In genomic region chr14:24437020-24437735, GRCh38 we compare ENCODE assay signal across 9 cellular contexts. TPM values are rescaled to one million over a fixed set of nuclear protein-coding genes. Genes with fewer than 3 reads are reported as not detected.
A peak's percentile ranks its signal among the peaks of the same experiment; 100 is the strongest.
DNase-seq lines count a peak whose midpoint lies in the region; ATAC-seq and TF ChIP-seq lines count a peak whose summit lies in the region.
"Had no signal": no experiment of that assay in that cellular context is flagged by ENCODE, and none has a peak within 500 bp of the region (broad histone marks: within the 10 kb centered on the region; RNA-seq: fewer than 3 reads in every experiment).

No MANE protein-coding gene starts in this region.

- H3K27ac ChIP-seq in left lung (peak overlapping the region; percentile 46 to 69), tibial nerve (peak overlapping the region in 3 of 4 donors; percentile 54 to 74 (median 66)), SK-N-SH (ENCODE audit: low read depth in 2 of 2, low read length in 1 of 2) (no peak overlapping the region; a peak in 1 of 4 replicates)
- H3K27ac ChIP-seq: brain microvascular endothelial cell had no signal

- H4K20me1 ChIP-seq in SK-N-SH (ENCODE audit: insufficient read depth) = peaks cover 12% of the 10 kb centered on the region

- H3K36me3 Mint-ChIP-seq in activated naive CD4-positive, alpha-beta T cell treated with anti-CD3 and anti-CD28 coated beads, Interleukin-2, amount 50 U/mL, for 24 hours = peaks cover 12% of the 10 kb centered on the region
- peaks cover 78% of the 10 kb centered on the region for H3K36me3 Mint-ChIP-seq in activated CD4-positive, alpha-beta memory T cell treated with anti-CD3 and anti-CD28 coated beads, Interleukin-2, amount 10 ng/mL, durations not matched to agents 7 days and 5 days (ENCODE audit: low read depth)

- peak overlapping the region; percentile 68 for H3K27ac Mint-ChIP-seq in activated naive CD4-positive, alpha-beta T cell treated with anti-CD3 and anti-CD28 coated beads, Interleukin-2, amount 50 U/mL, for 24 hours
- peak overlapping the region; percentile 79 for H3K27ac Mint-ChIP-seq in activated CD4-positive, alpha-beta memory T cell treated with anti-CD3 and anti-CD28 coated beads, Interleukin-2, amount 10 ng/mL, durations not matched to agents 7 days and 5 days

- TF ChIP-seq CTCF in left lung (IDR thresholded peaks at IDR 0.05) (peak in 1 of 2 donors; percentile 14), tibial nerve (IDR thresholded peaks at IDR 0.05) (peak in 1 of 5 experiments; percentile 3), SK-N-SH (IDR thresholded peaks at IDR 0.05) (no peak; the same call in 1 of the 2 replicates)

- CTCF ChIA-PET in activated CD4-positive, alpha-beta memory T cell treated with anti-CD3 and anti-CD28 coated beads, Interleukin-2, amount 10 ng/mL, durations not matched to agents 7 days and 5 days (lab: Charles Lee) = interaction anchor here (0.5 to 10.2 kb wide), 21 partner anchors 14 to 256 kb away, joined by 3 to 169 read pairs (median 6); partner anchors contain the start of genes ADCY4, CIDEB, LTB4R2 and MDP1
- CTCF ChIA-PET in SK-N-SH (lab: Yijun Ruan, JAX) = interaction anchor here (0.7 to 16.4 kb wide), 37 partner anchors 9 to 358 kb away, joined by 3 to 445 read pairs (median 8); partner anchors contain the start of genes ADCY4, CIDEB, DHRS1 and LTB4R

- H3K9me3 Mint-ChIP-seq in activated naive CD4-positive, alpha-beta T cell treated with anti-CD3 and anti-CD28 coated beads, Interleukin-2, amount 50 U/mL, for 24 hours = no peaks in the 10 kb centered on the region
- H3K9me3 Mint-ChIP-seq in activated CD4-positive, alpha-beta memory T cell treated with anti-CD3 and anti-CD28 coated beads, Interleukin-2, amount 10 ng/mL, durations not matched to agents 7 days and 5 days = no peaks in the 10 kb centered on the region

- 72 to 74% methylated on average over 11 to 12 of the region's 12 CpGs for WGBS in tibial nerve, 2 donors
- WGBS in SK-N-SH (ENCODE audit: low lambda C conversion rate) = 59% methylated on average over 5 of the region's 12 CpGs

- H3K9me3 ChIP-seq in left lung = no peaks in the 10 kb centered on the region
- H3K9me3 ChIP-seq in tibial nerve = no peaks in the 10 kb centered on the region
- no peaks in the 10 kb centered on the region for H3K9me3 ChIP-seq in SK-N-SH

- no peaks in the 10 kb centered on the region for H3K9me2 ChIP-seq in SK-N-SH

- H3K4me3 ChIP-seq in left lung = no peak overlapping the region
- H3K4me3 ChIP-seq in tibial nerve = no peak overlapping the region
- peak overlapping the region in 1 of 2 experiments; percentile 21; a peak in 1 of 4 replicates for H3K4me3 ChIP-seq in SK-N-SH (ENCODE audit: low read depth in 2 of 2, low read length in 1 of 2)

- no peak overlapping the region for H3K4me2 ChIP-seq in SK-N-SH

- H3K36me3 ChIP-seq in left lung (peaks cover 0 to 83% of the 10 kb centered on the region in 2 donors), tibial nerve (peaks cover 0 to 85% (median 27%) of the 10 kb centered on the region in 3 donors), SK-N-SH (replicated peaks in 1 of 2; ENCODE audit: control insufficient read depth in 1 of 2, insufficient read depth in 2 of 2, low read length in 1 of 2) (peaks cover 47 to 76% of the 10 kb centered on the region in 2 experiments)

- TF ChIP-seq RAD21 in SK-N-SH (IDR thresholded peaks at IDR 0.05; ENCODE audit: low read length) = no peak

- no peak for TF ChIP-seq POLR2A in tibial nerve (IDR thresholded peaks at IDR 0.05)

- peaks cover 31% of the 10 kb centered on the region for H3F3A ChIP-seq in SK-N-SH (replicated peaks; ENCODE audit: insufficient read depth)

- no peak overlapping the region for H3K9ac ChIP-seq in SK-N-SH

- H3K4me1 Mint-ChIP-seq in activated naive CD4-positive, alpha-beta T cell treated with anti-CD3 and anti-CD28 coated beads, Interleukin-2, amount 50 U/mL, for 24 hours = peaks cover 61% of the 10 kb centered on the region
- H3K4me1 Mint-ChIP-seq in activated CD4-positive, alpha-beta memory T cell treated with anti-CD3 and anti-CD28 coated beads, Interleukin-2, amount 10 ng/mL, durations not matched to agents 7 days and 5 days = peaks cover 70% of the 10 kb centered on the region

- intact Hi-C loops in left lung (cut with DNase I) = loop anchor here in 1 of 2 donors (10.0 kb wide), 1 partner anchor 102 kb away; the partner anchor contains the start of genes ADCY4 and RIPK3

- no peak overlapping the region for H2AFZ ChIP-seq in SK-N-SH (ENCODE audit: low read depth)

- ATAC-seq in left lung = no peak

- H3K27me3 ChIP-seq in left lung (no peaks in the 10 kb centered on the region), tibial nerve (no peaks in the 10 kb centered on the region), SK-N-SH (ENCODE audit: insufficient read depth) (no peaks in the 10 kb centered on the region)
- H3K27me3 ChIP-seq: brain microvascular endothelial cell had no signal

- H3K4me3 Mint-ChIP-seq in activated naive CD4-positive, alpha-beta T cell treated with anti-CD3 and anti-CD28 coated beads, Interleukin-2, amount 50 U/mL, for 24 hours = peak overlapping the region; percentile 62
- no peak overlapping the region for H3K4me3 Mint-ChIP-seq in activated CD4-positive, alpha-beta memory T cell treated with anti-CD3 and anti-CD28 coated beads, Interleukin-2, amount 10 ng/mL, durations not matched to agents 7 days and 5 days

- H3K4me1 ChIP-seq in left lung = peaks cover 17 to 67% of the 10 kb centered on the region in 2 donors
- H3K4me1 ChIP-seq in tibial nerve = peaks cover 0 to 77% (median 35%) of the 10 kb centered on the region in 4 donors
- H3K4me1 ChIP-seq in SK-N-SH (ENCODE audit: control insufficient read depth in 1 of 2, insufficient read depth in 2 of 2, low read depth in 1 of 2, low read length in 1 of 2) = peaks cover 5 to 18% of the 10 kb centered on the region in 2 experiments; a peak in 2 of 4 replicates

- H3K79me2 ChIP-seq in SK-N-SH (ENCODE audit: insufficient read depth) = peaks cover 33% of the 10 kb centered on the region

- POLR2A ChIA-PET in activated CD4-positive, alpha-beta memory T cell treated with anti-CD3 and anti-CD28 coated beads, Interleukin-2, amount 10 ng/mL, durations not matched to agents 7 days and 5 days (lab: Charles Lee) = interaction anchor here (0.8 to 10.0 kb wide), 12 partner anchors 46 to 322 kb away, joined by 3 to 221 read pairs (median 4); partner anchors contain the start of genes ADCY4, DCAF11, IRF9 and NRL
- POLR2A ChIA-PET in SK-N-SH (lab: Yijun Ruan, JAX) = interaction anchor here (0.6 to 2.2 kb wide), 7 partner anchors 71 to 221 kb away, joined by 3 to 14 read pairs (median 4); partner anchors contain the start of genes CIDEB, MDP1 and TINF2

- no peak for DNase-seq in activated naive CD4-positive, alpha-beta T cell (lab: John Stamatoyannopoulos, UW)
- DNase-seq in activated CD4-positive, alpha-beta memory T cell treated with anti-CD3 and anti-CD28 coated beads, Interleukin-2, amount 10 ng/mL, durations not matched to agents 7 days and 5 days = no peak
- DNase-seq in left lung (no peak), tibial nerve (ENCODE audit: low spot score in 2 of 2) (no peak), H4 (ENCODE audit: low spot score) (no peak), cortex of kidney (lab: John Stamatoyannopoulos, UW) (no peak), SK-N-SH (no peak)

- H3K27me3 Mint-ChIP-seq in activated naive CD4-positive, alpha-beta T cell treated with anti-CD3 and anti-CD28 coated beads, Interleukin-2, amount 50 U/mL, for 24 hours = no peaks in the 10 kb centered on the region
- no peaks in the 10 kb centered on the region for H3K27me3 Mint-ChIP-seq in activated CD4-positive, alpha-beta memory T cell treated with anti-CD3 and anti-CD28 coated beads, Interleukin-2, amount 10 ng/mL, durations not matched to agents 7 days and 5 days

- TF ChIP-seq EP300 in tibial nerve (IDR thresholded peaks at IDR 0.05) (no peak), SK-N-SH (IDR thresholded peaks at IDR 0.05; ENCODE audit: borderline replicate concordance in 1 of 2, low read depth in 1 of 2, low read length in 1 of 2) (no peak)

TF ChIP-seq in SK-N-SH, 30 proteins besides CTCF, POLR2A, EP300 and RAD21 (continues in another document):
- TF ChIP-seq SIN3A (IDR thresholded peaks at IDR 0.05; ENCODE audit: borderline replicate concordance, low read depth, low read length) (no peak), TEAD4 (IDR thresholded peaks at IDR 0.05; ENCODE audit: borderline replicate concordance, insufficient read depth) (no peak), JUND (IDR thresholded peaks at IDR 0.05) (no peak), GABPA (IDR thresholded peaks at IDR 0.05; ENCODE audit: low read depth) (no peak)

RNA-seq across cellular contexts. Expression of gene SDR39U1, which starts 5.4 kb away (rescaled TPM):
- total RNA-seq in activated CD4-positive, alpha-beta memory T cell treated with anti-CD3 and anti-CD28 coated beads, Interleukin-2, amount 10 ng/mL, durations not matched to agents 7 days and 5 days = 10 to 100 TPM; 38.5 to 41.6 TPM
- total RNA-seq in left lung = 10 to 100 TPM; 32.7 to 40.7 TPM
- 10 to 100 TPM; 37.9 to 64.9 (median 60.8) TPM for total RNA-seq in tibial nerve
- 8.6 and 11.3 TPM in 2 replicates for total RNA-seq in H4 (2014; rRNA removed; shearing (Covaris generic))
- 81.8 and 88.4 TPM in 2 replicates for polyA plus RNA-seq in SK-N-SH (2012; rRNA removed)
- 41.3 and 52.9 TPM in 2 replicates for polyA plus RNA-seq in SK-N-SH (2012; cell fraction: cytosol; rRNA removed)
- polyA plus RNA-seq in SK-N-SH (2012; cell fraction: nucleus; rRNA removed) = 292 and 320 TPM in 2 replicates

RNA-seq across cellular contexts. Expression of gene KHNYN, which starts 7.4 kb away (rescaled TPM):
- 10 to 100 TPM; 96.0 to 99.5 TPM for total RNA-seq in activated CD4-positive, alpha-beta memory T cell treated with anti-CD3 and anti-CD28 coated beads, Interleukin-2, amount 10 ng/mL, durations not matched to agents 7 days and 5 days
- total RNA-seq in left lung (10 to 100 TPM; 48.0 to 49.3 TPM), tibial nerve (100 to 1,000 TPM in 1 of 4 donors, 10 to 100 TPM in 3; 66.8 to 106 (median 84.5) TPM)
- 12.8 and 15.0 TPM in 2 replicates for total RNA-seq in H4 (2014; rRNA removed; shearing (Covaris generic))
- 18.3 and 21.8 TPM in 2 replicates for polyA plus RNA-seq in SK-N-SH (2012; rRNA removed)
- 9.9 and 13.6 TPM in 2 replicates for polyA plus RNA-seq in SK-N-SH (2012; cell fraction: cytosol; rRNA removed)
- 43.9 and 56.3 TPM in 2 replicates for polyA plus RNA-seq in SK-N-SH (2012; cell fraction: nucleus; rRNA removed)

RNA-seq across cellular contexts. Expression of gene CBLN3, which starts 7.7 kb away (rescaled TPM):
- 1 to 10 TPM; 8.6 to 9.5 TPM for total RNA-seq in activated CD4-positive, alpha-beta memory T cell treated with anti-CD3 and anti-CD28 coated beads, Interleukin-2, amount 10 ng/mL, durations not matched to agents 7 days and 5 days
- total RNA-seq in left lung (1 to 10 TPM; 5.9 to 6.4 TPM), tibial nerve (1 to 10 TPM; 2.1 to 6.9 (median 5.1) TPM)
- 0.08 and 0.29 TPM in 2 replicates for total RNA-seq in H4 (2014; rRNA removed; shearing (Covaris generic))
- polyA plus RNA-seq in SK-N-SH (2012; rRNA removed) = 1.8 TPM in 2 replicates
- polyA plus RNA-seq in SK-N-SH (2012; cell fraction: cytosol; rRNA removed) = 0.92 and 0.93 TPM in 2 replicates
- polyA plus RNA-seq in SK-N-SH (2012; cell fraction: nucleus; rRNA removed) = 12.6 and 14.2 TPM in 2 replicates

RNA-seq across cellular contexts. Expression of gene NYNRIN, which starts 38.4 kb away (rescaled TPM):
- total RNA-seq in activated CD4-positive, alpha-beta memory T cell treated with anti-CD3 and anti-CD28 coated beads, Interleukin-2, amount 10 ng/mL, durations not matched to agents 7 days and 5 days = under 1 TPM; 0.18 TPM
- total RNA-seq in left lung = 10 to 100 TPM; 16.2 to 23.4 TPM
- total RNA-seq in tibial nerve = 10 to 100 TPM; 17.4 to 24.7 (median 19.4) TPM
- 0.14 and 0.21 TPM in 2 replicates for total RNA-seq in H4 (2014; rRNA removed; shearing (Covaris generic))
- polyA plus RNA-seq in SK-N-SH (2012; rRNA removed) = 4.7 and 4.8 TPM in 2 replicates
- 1.7 and 2.7 TPM in 2 replicates for polyA plus RNA-seq in SK-N-SH (2012; cell fraction: cytosol; rRNA removed)
- polyA plus RNA-seq in SK-N-SH (2012; cell fraction: nucleus; rRNA removed) = 6.6 and 8.6 TPM in 2 replicates

Comparison
In these comparisons a context has a peak if more than half of its experiments do, and no peak if none do; other contexts are left out.
1. H3K27ac ChIP-seq: peak in left lung (2 of 2) and tibial nerve (3 of 4); none in SK-N-SH (0 of 2).